ENCODE assay signal across 1 cellular context in genomic region chr17:28547096-28547622, GRCh38.
TF ChIP-seq lines count a peak whose summit lies in the region.

No MANE protein-coding gene starts in this region.

TF ChIP-seq in GM12878, 131 proteins besides CTCF, POLR2A, EP300 and RAD21:
- no peak for TF ChIP-seq ZBTB33 (IDR thresholded peaks at IDR 0.05)
- no peak for TF ChIP-seq EED (IDR thresholded peaks at IDR 0.05; ENCODE audit: low read depth)
- no peak for TF ChIP-seq ZBTB40 (IDR thresholded peaks at IDR 0.05; ENCODE audit: borderline replicate concordance)
- no peak for TF ChIP-seq STAT3 (IDR thresholded peaks at IDR 0.05; ENCODE audit: low read depth, low read length)
- no peak for TF ChIP-seq ZNF207 (IDR thresholded peaks at IDR 0.05; ENCODE audit: borderline replicate concordance)
- no peak for TF ChIP-seq ATF7 (IDR thresholded peaks at IDR 0.05; ENCODE audit: low read depth)
- no peak for TF ChIP-seq NFYA (IDR thresholded peaks at IDR 0.05; ENCODE audit: borderline replicate concordance, low read depth, low read length)
- TF ChIP-seq BCL3 (IDR thresholded peaks at IDR 0.05; ENCODE audit: borderline replicate concordance, insufficient read depth, low read depth, low read length, poor library complexity, severe bottlenecking) = no peak
- no peak for TF ChIP-seq CHD2 (IDR thresholded peaks at IDR 0.05; ENCODE audit: borderline replicate concordance, low read depth, low read length)
- no peak for TF ChIP-seq RUNX3 (IDR thresholded peaks at IDR 0.05; ENCODE audit: low read length)
- no peak for TF ChIP-seq RBBP5 (conservative IDR thresholded peaks at IDR 0.05)
- no peak for TF ChIP-seq IRF3 (IDR thresholded peaks at IDR 0.05)
- TF ChIP-seq BHLHE40 (IDR thresholded peaks at IDR 0.05; ENCODE audit: borderline replicate concordance in 1 of 2, low read depth in 2 of 2, low read length in 1 of 2) = no peak
- no peak for TF ChIP-seq POLR2AphosphoS5 (IDR thresholded peaks at IDR 0.05; ENCODE audit: low read length)
- TF ChIP-seq CUX1 (IDR thresholded peaks at IDR 0.05; ENCODE audit: insufficient replicate concordance, low read depth, low read length) = no peak
- no peak for TF ChIP-seq MYB (IDR thresholded peaks at IDR 0.05; ENCODE audit: borderline replicate concordance, low read depth, low read length)
- TF ChIP-seq BCLAF1 (IDR thresholded peaks at IDR 0.05) = no peak
- no peak for TF ChIP-seq SKIL (IDR thresholded peaks at IDR 0.05; ENCODE audit: low read depth, poor library complexity, severe bottlenecking)
